ENCODE assay signal across 12 cellular contexts in the genomic region with DNA sequence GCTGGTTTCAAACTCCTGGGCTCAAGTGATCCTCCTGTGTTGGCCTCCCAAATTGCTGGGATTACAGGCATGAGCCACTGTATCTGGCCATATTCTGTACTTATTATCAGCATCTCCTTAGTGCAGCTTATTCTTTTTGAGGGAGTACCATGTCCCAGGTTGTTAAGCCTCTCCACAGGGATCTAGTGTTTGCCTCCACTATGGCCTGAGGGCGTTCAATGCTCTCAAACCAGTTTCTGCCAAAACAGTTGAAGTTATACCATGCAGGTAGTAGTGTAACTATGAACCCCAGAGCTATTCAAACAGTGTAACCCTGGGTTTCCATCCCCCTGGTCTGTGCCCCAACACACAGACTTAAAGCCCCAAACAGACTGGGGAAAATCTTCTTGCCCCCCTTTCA.
"Had no signal": no experiment of that assay in that cellular context is flagged by ENCODE, and none has a peak within 500 bp of the region (broad histone marks: within the 10 kb centered on the region; RNA-seq: fewer than 3 reads in every experiment).

No MANE protein-coding gene starts in this region.

- H3K27ac ChIP-seq: neutrophil, WERI-Rb-1 had no signal

- H3K9me3 Mint-ChIP-seq: activated T-helper 1 cell treated with anti-CD3 and anti-CD28 coated beads, Interleukin-12 subunit alpha, Interleukin-12 subunit beta, Interleukin-2, Interleukin-4 antibody, amounts not matched to agents 30 ng/mL and 10 ng/mL and 1 ng/mL, durations not matched to agents 14 hours and 24 hours and 36 hours; central memory CD8-positive, alpha-beta T cell had no signal

- H3K27me3 ChIP-seq: neutrophil, tibial nerve had no signal

- H3K36me3 ChIP-seq: neutrophil, tibial nerve, WERI-Rb-1 had no signal

- H3K27me3 Mint-ChIP-seq: activated CD4-positive, alpha-beta T cell treated with anti-CD3 and anti-CD28 coated beads for 36 hours; central memory CD8-positive, alpha-beta T cell had no signal

- H3K9me3 ChIP-seq: neutrophil, tibial nerve had no signal

- H3K4me3 Mint-ChIP-seq: activated CD4-positive, alpha-beta T cell treated with anti-CD3 and anti-CD28 coated beads for 36 hours; activated T-helper 1 cell treated with anti-CD3 and anti-CD28 coated beads, Interleukin-12 subunit alpha, Interleukin-12 subunit beta, Interleukin-2, Interleukin-4 antibody, amounts not matched to agents 30 ng/mL and 10 ng/mL and 1 ng/mL, durations not matched to agents 14 hours and 24 hours and 36 hours; central memory CD8-positive, alpha-beta T cell had no signal

- DNase-seq: activated CD4-positive, alpha-beta T cell treated with anti-CD3 and anti-CD28 coated beads for 36 hours; activated naive CD4-positive, alpha-beta T cell; cortex of kidney; hippocampal formation; stimulated activated CD4-positive, alpha-beta T cell treated with anti-CD3 and anti-CD28 coated beads, Interleukin-15, amount 100 ng/mL, for 24 hours; stimulated activated CD4-positive, alpha-beta T cell treated with anti-CD3 and anti-CD28 coated beads, Interleukin-4, amount 100 ng/mL, for 24 hours; T-helper 1 cell; WERI-Rb-1 had no signal

- H3K4me3 ChIP-seq: tibial nerve had no signal

- ATAC-seq: activated CD4-positive, alpha-beta T cell treated with anti-CD3 and anti-CD28 coated beads for 36 hours had no signal
